14 cellular contexts compared by ENCODE assay signal in the genomic region with DNA sequence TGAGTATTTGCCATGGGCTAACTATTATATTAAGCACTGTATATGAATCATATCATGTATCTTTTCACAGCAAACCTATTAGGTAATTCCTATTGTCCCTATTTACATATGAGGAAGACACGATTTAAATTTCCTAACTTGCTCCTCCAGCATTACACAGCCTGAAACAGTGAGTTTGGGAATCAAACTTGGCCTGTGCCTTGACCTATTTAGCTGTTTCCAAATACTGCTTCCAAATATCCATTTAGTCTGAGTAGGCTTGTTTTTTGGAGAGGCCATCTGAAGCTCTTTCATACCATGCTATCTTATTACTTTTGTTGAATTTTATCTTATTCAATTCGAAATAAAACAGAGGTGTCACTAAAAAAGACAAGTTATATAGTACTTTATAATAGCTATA.
DNase-seq lines count a peak whose midpoint lies in the region; ATAC-seq, FAIRE-seq and TF ChIP-seq lines count a peak whose summit lies in the region.
"Had no signal": no experiment of that assay in that cellular context is flagged by ENCODE, and none has a peak within 500 bp of the region (broad histone marks: within the 10 kb centered on the region; RNA-seq: fewer than 3 reads in every experiment).

No MANE protein-coding gene starts in this region.

- ATAC-seq in left ventricle myocardium superior = peak; percentile 47
- no peak for ATAC-seq in gastrocnemius medialis
- no peak for ATAC-seq in GM18909 (IDR thresholded peaks at IDR 0.05; ENCODE audit: poor library complexity, unreplicated experiment)
- no peak for ATAC-seq in GM19455 (IDR thresholded peaks at IDR 0.05; ENCODE audit: unreplicated experiment)
- ATAC-seq: GM12878 had no signal

- DNase-seq in bronchial epithelial cell (ENCODE audit: low read depth) (peak; percentile 43), epithelial cell of esophagus (ENCODE audit: low read depth) (peak; percentile 53), left ventricle myocardium superior (no peak), gastrocnemius medialis (no peak), NOMO-1 treated with DMSO at 0.1 percent for 48 hours (lab: John Stamatoyannopoulos, UW; ENCODE audit: unreplicated experiment) (no peak)
- DNase-seq: Calu3; CD4-positive, alpha-beta T cell; DMS 273 treated with DMSO at 0.1 percent for 48 hours; GOT3; H9 had no signal

- peaks cover 14 to 21% of the 10 kb centered on the region in 2 donors for H3K4me1 ChIP-seq in gastrocnemius medialis

- no peak for FAIRE-seq in bronchial epithelial cell (lab: Jason Lieb, UNC)
- FAIRE-seq: A204.1, GM12878 had no signal

- H3K27ac ChIP-seq in gastrocnemius medialis = peak overlapping the region; percentile 20 to 83 (median 24)

- no peak overlapping the region for H3K4me3 ChIP-seq in bronchial epithelial cell (ENCODE audit: low read depth, low read length)
- H3K4me3 ChIP-seq in epithelial cell of esophagus (ENCODE audit: low read length) = no peak overlapping the region
- H3K4me3 ChIP-seq in gastrocnemius medialis = no peak overlapping the region
- H3K4me3 ChIP-seq: GM12878 had no signal

- H3K27me3 ChIP-seq in bronchial epithelial cell (ENCODE audit: control insufficient read depth, insufficient read depth, low read length) (no peaks in the 10 kb centered on the region), gastrocnemius medialis (no peaks in the 10 kb centered on the region)

- TF ChIP-seq CTCF in bronchial epithelial cell (IDR thresholded peaks at IDR 0.05; ENCODE audit: insufficient read depth, low read length, severe bottlenecking) (no peak), epithelial cell of esophagus (IDR thresholded peaks at IDR 0.05; ENCODE audit: insufficient read depth, low read depth, low read length, missing control alignments) (no peak), gastrocnemius medialis (IDR thresholded peaks at IDR 0.05 in 4 of 5, conservative IDR thresholded peaks at IDR 0.05 in 1 of 5) (no peak)

- TF ChIP-seq POLR2A in gastrocnemius medialis (IDR thresholded peaks at IDR 0.05) = no peak

- in situ Hi-C loops in gastrocnemius medialis (cut with MboI; ENCODE audit: low sequenced_read_pairs in 4 of 4) = no loop called here

- H3K36me3 ChIP-seq in bronchial epithelial cell (ENCODE audit: control insufficient read depth, insufficient read depth, low read length) (no peaks in the 10 kb centered on the region), gastrocnemius medialis (no peaks in the 10 kb centered on the region)

- intact Hi-C loops in left ventricle myocardium superior (cut with micrococcal nuclease) = no loop called here
- intact Hi-C loops in gastrocnemius medialis (cut with DNase I; ENCODE audit: low total_unique reads) = loop anchor here (5.0 kb wide), 1 partner anchor 119 kb away; no protein-coding TSS in a partner anchor

- H3K9me3 ChIP-seq in gastrocnemius medialis = no peaks in the 10 kb centered on the region

Comparison
In these comparisons a context has a peak if more than half of its experiments do, and no peak if none do; other contexts are left out.
1. DNase-seq: peak in bronchial epithelial cell (single experiment) and epithelial cell of esophagus (single experiment); none in left ventricle myocardium superior (single experiment), gastrocnemius medialis (0 of 2) and NOMO-1 treated with DMSO at 0.1 percent for 48 hours (single experiment).